33 cellular contexts compared by ENCODE assay signal in genomic region chr1:58157281-58157680, GRCh38.
DNase-seq lines count a peak whose midpoint lies in the region; ATAC-seq, FAIRE-seq and TF ChIP-seq lines count a peak whose summit lies in the region.
"Had no signal": no experiment of that assay in that cellular context is flagged by ENCODE, and none has a peak within 500 bp of the region (broad histone marks: within the 10 kb centered on the region; RNA-seq: fewer than 3 reads in every experiment).

No MANE protein-coding gene starts in this region.

- TF ChIP-seq CTCF in H1 (IDR thresholded peaks at IDR 0.05; ENCODE audit: control extremely low read depth in 1 of 3, insufficient read depth in 1 of 3, low read depth in 1 of 3, low read length in 3 of 3) = no peak

- no peak overlapping the region for H2AFZ ChIP-seq in H1 (ENCODE audit: low read length)

- H3K18ac ChIP-seq in H1 (ENCODE audit: extremely low read depth, low read length) = peak overlapping the region; percentile 34; the same call in 1 of the 2 replicates

- H3K23me2 ChIP-seq in H1 (ENCODE audit: low read depth, low read length) = no peaks in the 10 kb centered on the region

- peak overlapping the region; percentile 57 for H2BK120ac ChIP-seq in H1 (replicated peaks; ENCODE audit: low read depth, low read length)

- no peak for TF ChIP-seq RAD21 in H1 (IDR thresholded peaks at IDR 0.05 in 1 of 2, conservative IDR thresholded peaks at IDR 0.05 in 1 of 2; ENCODE audit: low read depth in 2 of 2, low read length in 2 of 2)

- 74% methylated on average over 4 of the region's 4 CpGs; no CpG with 5 or more reads in 1 of the 2 experiments for WGBS in H1 (ENCODE audit: extremely low coverage in 1 of 2, insufficient coverage in 1 of 2, insufficient read length in 1 of 2, insufficient replicate concordance in 2 of 2, low coverage in 1 of 2, low lambda C conversion rate in 2 of 2, missing lambda C conversion rate in 1 of 2), 2 experiments

- POLR2A ChIA-PET in H1 (lab: Charles Lee; ENCODE audit: partially characterized antibody) = interaction anchor here (0.7 kb wide), 1 partner anchor 9 kb away, joined by 3 read pairs; no protein-coding TSS in a partner anchor

- peak overlapping the region; percentile 63 for H4K5ac ChIP-seq in H1 (ENCODE audit: insufficient read length, low read depth, low read length)

- H3K4me2 ChIP-seq in BLaER1 = peak overlapping the region; percentile 49
- H3K4me2 ChIP-seq in H1 (ENCODE audit: insufficient read depth in 1 of 2, low read depth in 2 of 2, low read length in 2 of 2) = peak overlapping the region; percentile 35 to 45; a peak in 3 of 4 replicates

- H2BK15ac ChIP-seq in H1 (ENCODE audit: low read length) = no peak overlapping the region

- peak overlapping the region; percentile 17 for H3K4ac ChIP-seq in H1 (replicated peaks; ENCODE audit: insufficient read length, low read depth, low read length)

- no peak for ATAC-seq in GM18868 (IDR thresholded peaks at IDR 0.05; ENCODE audit: unreplicated experiment)
- ATAC-seq: activated CD8-positive, alpha-beta T cell treated with anti-CD3 and anti-CD28 coated beads, Interleukin-2, amount 10 ng/mL, durations not matched to agents 7 days and 5 days; activated T-helper 17 cell treated with anti-CD3 and anti-CD28 coated beads, Interleukin-2, amount 50 U/mL, for 72 hours; foreskin keratinocyte; heart right ventricle; psoas muscle had no signal

- TF ChIP-seq EP300 in H1 (IDR thresholded peaks at IDR 0.05; ENCODE audit: borderline replicate concordance in 1 of 2, low read depth in 2 of 2, low read length in 2 of 2) = no peak

- H4K8ac ChIP-seq in H1 (ENCODE audit: extremely low read depth, insufficient read depth, low read length) = no peak overlapping the region

- H3K27ac ChIP-seq in BLaER1 (peak overlapping the region; percentile 32), H1 (ENCODE audit: low read depth, low read length) (no peak overlapping the region)
- H3K27ac ChIP-seq: esophagus squamous epithelium, foreskin keratinocyte, psoas muscle, RWPE1, SJSA1, tibial nerve, WERI-Rb-1 had no signal

- H2BK5ac ChIP-seq in H1 (ENCODE audit: low read depth, low read length) = no peak overlapping the region

- H3K4me1 ChIP-seq in BLaER1 (peaks cover 19% of the 10 kb centered on the region), H1 (replicated peaks in 1 of 4; ENCODE audit: control insufficient read depth in 3 of 4, insufficient read depth in 4 of 4, low read length in 3 of 4) (peaks cover 4 to 22% (median 12%) of the 10 kb centered on the region in 4 experiments; a peak in 6 of 7 replicates)
- H3K4me1 ChIP-seq: Caco-2, esophagus squamous epithelium, foreskin keratinocyte, psoas muscle, SJSA1, tibial nerve had no signal

- H3K9ac ChIP-seq in BLaER1 = no peak overlapping the region
- H3K9ac ChIP-seq in H1 (replicated peaks in 1 of 4; ENCODE audit: extremely low read depth in 1 of 4, low read depth in 3 of 4, low read length in 3 of 4) = no peak overlapping the region

- no peak overlapping the region for H3K23ac ChIP-seq in H1 (ENCODE audit: insufficient read length)

- TF ChIP-seq POLR2A in H1 (IDR thresholded peaks at IDR 0.05; ENCODE audit: control extremely low read depth in 1 of 2, low read depth in 2 of 2, low read length in 2 of 2) (no peak), GM12892 (IDR thresholded peaks at IDR 0.05; ENCODE audit: low read depth, low read length) (no peak)

- peak overlapping the region; percentile 24; the same call in 1 of the 2 replicates for H2BK20ac ChIP-seq in H1 (ENCODE audit: low read length)

- H3K14ac ChIP-seq in H1 (ENCODE audit: insufficient read length) = no peak overlapping the region

- H3K36me3 ChIP-seq in BLaER1 (no peaks in the 10 kb centered on the region), H1 (ENCODE audit: control insufficient read depth in 2 of 4, insufficient read depth in 4 of 4, low read length in 3 of 4) (no peaks in the 10 kb centered on the region)
- H3K36me3 ChIP-seq: esophagus squamous epithelium, heart right ventricle, SJSA1, tibial nerve, WERI-Rb-1 had no signal

- H3K27me3 ChIP-seq in BLaER1 = no peaks in the 10 kb centered on the region
- H3K27me3 ChIP-seq in H1 (replicated peaks in 1 of 4; ENCODE audit: control insufficient read depth in 3 of 4, extremely low read depth in 1 of 4, insufficient read depth in 3 of 4, low read length in 3 of 4) = no peaks in the 10 kb centered on the region
- H3K27me3 ChIP-seq: esophagus squamous epithelium, foreskin keratinocyte, heart right ventricle, SJSA1, tibial nerve had no signal

- H3K79me1 ChIP-seq in H1 (ENCODE audit: low read depth, low read length) = no peaks in the 10 kb centered on the region

- H3K79me2 ChIP-seq in H1 (ENCODE audit: control insufficient read depth in 1 of 2, insufficient read depth in 2 of 2, low read length in 2 of 2) = no peaks in the 10 kb centered on the region

- H3K56ac ChIP-seq in H1 (replicated peaks; ENCODE audit: insufficient read length, low read depth, low read length) = no peak overlapping the region

- H3K9me3 ChIP-seq in BLaER1 (0 out of 2 replicates have a peak, but pooled peaks cover 4% of the 10 kb centered on the region), H1 (ENCODE audit: insufficient read depth in 2 of 2, low read depth in 1 of 2, low read length in 1 of 2) (no peaks in the 10 kb centered on the region)
- H3K9me3 ChIP-seq: Caco-2, esophagus squamous epithelium, heart right ventricle, psoas muscle, SJSA1, tibial nerve had no signal

- FAIRE-seq in H1 (lab: Jason Lieb, UNC) (no peak), GM12892 (lab: Jason Lieb, UNC) (no peak)
- FAIRE-seq: endometrium, GM18507, GM19239 had no signal

- H4K91ac ChIP-seq in H1 (replicated peaks; ENCODE audit: insufficient read length, low read length) = peak overlapping the region; percentile 38

- no peaks in the 10 kb centered on the region for H4K20me1 ChIP-seq in BLaER1
- H4K20me1 ChIP-seq in H1 (replicated peaks in 1 of 2; ENCODE audit: control insufficient read depth in 1 of 2, insufficient read depth in 2 of 2, low read length in 2 of 2) = no peaks in the 10 kb centered on the region

- CTCF ChIA-PET in H1 (lab: Charles Lee; ENCODE audit: partially characterized antibody) = interaction anchor here (0.9 to 6.8 kb wide), 12 partner anchors 8 to 390 kb away, joined by 3 to 54 read pairs (median 4); no protein-coding TSS in a partner anchor

- H3K4me3 ChIP-seq in BLaER1 (no peak overlapping the region), H1 (ENCODE audit: extremely low read depth in 1 of 4, insufficient read depth in 2 of 4, low read depth in 3 of 4, low read length in 4 of 4) (no peak overlapping the region; a peak in 1 of 8 replicates)
- H3K4me3 ChIP-seq: esophagus squamous epithelium, heart right ventricle, psoas muscle, SJSA1, tibial nerve had no signal

- H2AK5ac ChIP-seq in H1 (ENCODE audit: low read depth, low read length) = no peak overlapping the region

- peak overlapping the region; percentile 71; the same call in 1 of the 2 replicates for H2BK12ac ChIP-seq in H1 (ENCODE audit: low read depth, low read length)

- DNase-seq in DMS153 treated with DMSO at 0.1 percent for 48 hours (lab: John Stamatoyannopoulos, UW; ENCODE audit: unreplicated experiment) (peak; percentile 42), NCI-H345 (lab: John Stamatoyannopoulos, UW) (peak; percentile 50), H1 (ENCODE audit: low read depth in 1 of 2, low spot score in 2 of 2) (no peak), AML-193 (lab: John Stamatoyannopoulos, UW) (no peak), GM12892 (ENCODE audit: insufficient read length) (no peak)
- DNase-seq: activated CD4-positive, alpha-beta T cell treated with anti-CD3 and anti-CD28 coated beads for 4 hours; activated CD8-positive, alpha-beta T cell treated with anti-CD3 and anti-CD28 coated beads, Interleukin-2, amount 10 ng/mL, durations not matched to agents 7 days and 5 days; amniotic stem cell; C1 segment of cervical spinal cord; Caco-2; esophagus squamous epithelium; foreskin keratinocyte; GOT3; heart right ventricle; midbrain; naive B cell; NCI-H1436; NCI-H2171 treated with DMSO at 0.1 percent for 48 hours; NCI-H524; occipital lobe; psoas muscle; stimulated activated CD4-positive, alpha-beta T cell treated with anti-CD3 and anti-CD28 coated beads, Interleukin-4, amount 100 ng/mL, for 24 hours; T-helper 9 cell had no signal

TF ChIP-seq in H1, 55 proteins besides CTCF, POLR2A, EP300 and RAD21:
- no peak for TF ChIP-seq CBX8 (IDR thresholded peaks at IDR 0.05; ENCODE audit: borderline replicate concordance, low read depth, low read length)
- TF ChIP-seq MAX (IDR thresholded peaks at IDR 0.05) = no peak
- TF ChIP-seq E2F6 (IDR thresholded peaks at IDR 0.05) = no peak
- TF ChIP-seq CREB1 (IDR thresholded peaks at IDR 0.05) = no peak
- no peak for TF ChIP-seq TEAD4 (IDR thresholded peaks at IDR 0.05; ENCODE audit: low read depth, low read length)
- no peak for TF ChIP-seq SP2 (IDR thresholded peaks at IDR 0.05; ENCODE audit: low read length)
- TF ChIP-seq NANOG (IDR thresholded peaks at IDR 0.05; ENCODE audit: insufficient read depth, low read depth, low read length, poor library complexity, severe bottlenecking) = no peak
- TF ChIP-seq SIRT6 (IDR thresholded peaks at IDR 0.05; ENCODE audit: low read length) = no peak
- no peak for TF ChIP-seq SP1 (IDR thresholded peaks at IDR 0.05; ENCODE audit: low read depth, low read length)
- TF ChIP-seq BACH1 (IDR thresholded peaks at IDR 0.05; ENCODE audit: low read length) = no peak
- TF ChIP-seq CBX5 (IDR thresholded peaks at IDR 0.05; ENCODE audit: low read depth, low read length) = no peak

Comparison
In these comparisons a context has a peak if more than half of its experiments do, and no peak if none do; other contexts are left out.
1. DNase-seq: peak in DMS153 treated with DMSO at 0.1 percent for 48 hours (single experiment) and NCI-H345 (single experiment); none in H1 (0 of 2), AML-193 (0 of 2) and GM12892 (single experiment).